Comparison of ENCODE assay signal across 11 cellular contexts in the genomic region with DNA sequence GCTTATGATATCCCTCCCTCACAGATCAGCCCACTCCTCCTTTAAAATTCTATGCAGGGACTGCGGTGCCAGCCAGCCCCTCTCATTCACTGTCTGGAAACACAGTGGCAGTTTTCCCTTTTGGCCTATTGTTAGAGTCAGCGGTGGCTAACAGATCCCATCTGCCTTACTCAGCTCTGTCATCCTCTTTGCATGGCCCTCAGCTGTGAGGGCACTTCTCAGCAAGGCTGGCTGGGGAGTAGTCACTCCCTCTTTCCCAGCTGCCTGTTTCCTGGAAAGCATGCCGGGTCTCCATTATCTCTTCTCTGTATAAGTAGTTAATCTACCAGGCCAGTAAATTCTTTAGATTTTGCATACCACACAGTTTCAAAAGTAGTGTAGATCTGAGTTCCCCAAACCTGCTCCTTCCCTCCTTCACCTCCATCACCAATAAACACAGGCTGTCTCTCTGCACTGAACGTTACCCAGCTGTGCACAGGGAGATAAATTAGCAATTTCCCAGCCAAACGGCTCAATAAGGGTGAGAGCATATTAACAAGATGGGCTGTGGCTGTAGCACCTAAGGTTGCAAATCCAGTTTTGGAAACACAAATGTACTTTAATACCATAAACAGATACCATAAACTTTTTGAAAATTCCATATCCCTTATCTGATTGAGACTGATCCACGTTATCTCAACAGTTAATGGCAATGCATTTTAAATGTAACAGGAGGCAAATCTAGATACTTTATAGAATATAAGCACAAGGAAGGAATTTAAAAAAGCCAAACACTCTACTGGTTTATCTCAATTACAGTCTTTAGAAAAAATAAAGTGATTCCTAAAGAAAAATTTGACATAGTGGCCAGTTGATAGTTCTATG.
DNase-seq lines count a peak whose midpoint lies in the region; ATAC-seq and TF ChIP-seq lines count a peak whose summit lies in the region.
"Had no signal": no experiment of that assay in that cellular context is flagged by ENCODE, and none has a peak within 500 bp of the region (broad histone marks: within the 10 kb centered on the region; RNA-seq: fewer than 3 reads in every experiment).

No MANE protein-coding gene starts in this region.

- intact Hi-C loops in upper lobe of right lung (cut with DNase I), result no loop called here

- 22% methylated on average over 6 of the region's 6 CpGs for WGBS in SK-N-SH (ENCODE audit: low lambda C conversion rate)

- H3K4me3 ChIP-seq in SK-N-SH (ENCODE audit: low read depth in 2 of 2, low read length in 1 of 2) (no peak overlapping the region), upper lobe of right lung (no peak overlapping the region)

- no peaks in the 10 kb centered on the region for H3K27me3 Mint-ChIP-seq in stimulated activated naive CD8-positive, alpha-beta T cell treated with anti-CD3 and anti-CD28 coated beads, Interleukin-15, amount 100 ng/mL, for 72 hours
- H3K27me3 Mint-ChIP-seq: activated naive CD8-positive, alpha-beta T cell treated with anti-CD3 and anti-CD28 coated beads, Interleukin-2, amount 50 U/mL, for 24 hours had no signal

- CTCF ChIA-PET in SK-N-SH (lab: Yijun Ruan, JAX), result interaction anchor here (1.6 kb wide), 1 partner anchor 149 kb away, joined by 4 read pairs; no protein-coding TSS in a partner anchor

- H4K20me1 ChIP-seq in SK-N-SH (ENCODE audit: insufficient read depth), result no peaks in the 10 kb centered on the region

- TF ChIP-seq CTCF in SK-N-SH (IDR thresholded peaks at IDR 0.05) (no peak), upper lobe of right lung (IDR thresholded peaks at IDR 0.05) (no peak)

- no peaks in the 10 kb centered on the region for H3K36me3 ChIP-seq in SK-N-SH (replicated peaks in 1 of 2; ENCODE audit: control insufficient read depth in 1 of 2, insufficient read depth in 2 of 2, low read length in 1 of 2)
- no peaks in the 10 kb centered on the region for H3K36me3 ChIP-seq in upper lobe of right lung

- peak overlapping the region; percentile 60; the same call in 1 of the 2 replicates for H2AFZ ChIP-seq in SK-N-SH (ENCODE audit: low read depth)

- peak; percentile 20 for ATAC-seq in stimulated activated naive CD8-positive, alpha-beta T cell treated with anti-CD3 and anti-CD28 coated beads, Interleukin-15, amount 100 ng/mL, for 72 hours
- no peak for ATAC-seq in stimulated activated naive CD8-positive, alpha-beta T cell treated with anti-CD3 and anti-CD28 coated beads, Interleukin-15, Interleukin-2, amounts not matched to agents 100 U/mL and 50 U/mL, for 24 hours
- ATAC-seq in upper lobe of right lung, result peak; percentile 48
- no peak for ATAC-seq in HG03432 (IDR thresholded peaks at IDR 0.05; ENCODE audit: unreplicated experiment)
- no peak for ATAC-seq in HG03108 (IDR thresholded peaks at IDR 0.05; ENCODE audit: unreplicated experiment)
- no peak for ATAC-seq in HG03139 (IDR thresholded peaks at IDR 0.05; ENCODE audit: unreplicated experiment)
- ATAC-seq: activated naive CD8-positive, alpha-beta T cell treated with anti-CD3 and anti-CD28 coated beads, Interleukin-2, amount 50 U/mL, for 24 hours; Panc1 had no signal

- H3K9me3 Mint-ChIP-seq in stimulated activated naive CD8-positive, alpha-beta T cell treated with anti-CD3 and anti-CD28 coated beads, Interleukin-15, amount 100 ng/mL, for 72 hours, result no peaks in the 10 kb centered on the region
- H3K9me3 Mint-ChIP-seq: activated naive CD8-positive, alpha-beta T cell treated with anti-CD3 and anti-CD28 coated beads, Interleukin-2, amount 50 U/mL, for 24 hours had no signal

- no peak overlapping the region for H3K4me2 ChIP-seq in SK-N-SH

- H3F3A ChIP-seq in SK-N-SH (replicated peaks; ENCODE audit: insufficient read depth), result peaks cover 4% of the 10 kb centered on the region

- H3K27ac ChIP-seq in SK-N-SH (ENCODE audit: low read depth in 2 of 2, low read length in 1 of 2), result peak overlapping the region in 1 of 2 experiments; percentile 82; a peak in 2 of 4 replicates
- H3K27ac ChIP-seq in upper lobe of right lung, result no peak overlapping the region

- H3K9ac ChIP-seq in SK-N-SH, result no peak overlapping the region

- no peaks in the 10 kb centered on the region for H3K9me2 ChIP-seq in SK-N-SH

- H3K9me3 ChIP-seq in SK-N-SH (no peaks in the 10 kb centered on the region), upper lobe of right lung (no peaks in the 10 kb centered on the region)

- no peak overlapping the region for H3K27ac Mint-ChIP-seq in stimulated activated naive CD8-positive, alpha-beta T cell treated with anti-CD3 and anti-CD28 coated beads, Interleukin-15, amount 100 ng/mL, for 72 hours
- H3K27ac Mint-ChIP-seq: activated naive CD8-positive, alpha-beta T cell treated with anti-CD3 and anti-CD28 coated beads, Interleukin-2, amount 50 U/mL, for 24 hours had no signal

- no peaks in the 10 kb centered on the region for H3K79me2 ChIP-seq in SK-N-SH (ENCODE audit: insufficient read depth)

- TF ChIP-seq RAD21 in SK-N-SH (IDR thresholded peaks at IDR 0.05; ENCODE audit: low read length), result no peak

- peaks cover 3 to 18% of the 10 kb centered on the region in 2 experiments; a peak in 3 of 4 replicates for H3K4me1 ChIP-seq in SK-N-SH (ENCODE audit: control insufficient read depth in 1 of 2, insufficient read depth in 2 of 2, low read depth in 1 of 2, low read length in 1 of 2)
- no peaks in the 10 kb centered on the region for H3K4me1 ChIP-seq in upper lobe of right lung

- TF ChIP-seq EP300 in SK-N-SH (IDR thresholded peaks at IDR 0.05; ENCODE audit: borderline replicate concordance in 1 of 2, low read depth in 1 of 2, low read length in 1 of 2), result no peak

- H3K4me1 Mint-ChIP-seq in stimulated activated naive CD8-positive, alpha-beta T cell treated with anti-CD3 and anti-CD28 coated beads, Interleukin-15, amount 100 ng/mL, for 72 hours, result no peaks in the 10 kb centered on the region
- H3K4me1 Mint-ChIP-seq: activated naive CD8-positive, alpha-beta T cell treated with anti-CD3 and anti-CD28 coated beads, Interleukin-2, amount 50 U/mL, for 24 hours had no signal

- POLR2A ChIA-PET in SK-N-SH (lab: Yijun Ruan, JAX), result interaction anchor here (1.0 kb wide), 1 partner anchor 229 kb away, joined by 3 read pairs; a partner anchor contains a TSS

- no peak for DNase-seq in stimulated activated naive CD8-positive, alpha-beta T cell treated with anti-CD3 and anti-CD28 coated beads, Interleukin-15, amount 100 ng/mL, for 72 hours
- no peak for DNase-seq in stimulated activated naive CD8-positive, alpha-beta T cell treated with anti-CD3 and anti-CD28 coated beads, Interleukin-15, Interleukin-2, amounts not matched to agents 100 U/mL and 50 U/mL, for 24 hours
- DNase-seq in SK-N-SH (peak; percentile 47), iPS-NIHi11 (ENCODE audit: low spot score) (peak; percentile 42), upper lobe of right lung (no peak)
- DNase-seq: activated naive CD8-positive, alpha-beta T cell treated with anti-CD3 and anti-CD28 coated beads, Interleukin-2, amount 50 U/mL, for 24 hours; NCI-H1105 treated with DMSO at 0.1 percent for 48 hours had no signal

- H3K27me3 ChIP-seq in SK-N-SH (ENCODE audit: insufficient read depth), result no peaks in the 10 kb centered on the region
- H3K27me3 ChIP-seq in upper lobe of right lung, result no peaks in the 10 kb centered on the region

- no peak overlapping the region for H3K4me3 Mint-ChIP-seq in stimulated activated naive CD8-positive, alpha-beta T cell treated with anti-CD3 and anti-CD28 coated beads, Interleukin-15, amount 100 ng/mL, for 72 hours
- H3K4me3 Mint-ChIP-seq: activated naive CD8-positive, alpha-beta T cell treated with anti-CD3 and anti-CD28 coated beads, Interleukin-2, amount 50 U/mL, for 24 hours had no signal

TF ChIP-seq in SK-N-SH, 30 proteins besides CTCF, POLR2A, EP300 and RAD21:
- TF ChIP-seq TCF12 (IDR thresholded peaks at IDR 0.05), result no peak
- TF ChIP-seq, protein P1, sequence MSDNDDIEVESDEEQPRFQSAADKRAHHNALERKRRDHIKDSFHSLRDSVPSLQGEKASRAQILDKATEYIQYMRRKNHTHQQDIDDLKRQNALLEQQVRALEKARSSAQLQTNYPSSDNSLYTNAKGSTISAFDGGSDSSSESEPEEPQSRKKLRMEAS (IDR thresholded peaks at IDR 0.05; ENCODE audit: low read depth), result 0 out of 2 replicates have a peak, but pooled peaks have one; percentile 15
- TF ChIP-seq CHD2 (IDR thresholded peaks at IDR 0.05; ENCODE audit: low read length, partially characterized antibody), result peak; percentile 16
- peak; percentile 83 for TF ChIP-seq MXI1 (IDR thresholded peaks at IDR 0.05; ENCODE audit: low read depth, low read length)

Comparison
In these comparisons a context has a peak if more than half of its experiments do, and no peak if none do; other contexts are left out.
1. ATAC-seq: peak in stimulated activated naive CD8-positive, alpha-beta T cell treated with anti-CD3 and anti-CD28 coated beads, Interleukin-15, amount 100 ng/mL, for 72 hours (single experiment) and upper lobe of right lung (single experiment); none in stimulated activated naive CD8-positive, alpha-beta T cell treated with anti-CD3 and anti-CD28 coated beads, Interleukin-15, Interleukin-2, amounts not matched to agents 100 U/mL and 50 U/mL, for 24 hours (single experiment), HG03432 (single experiment), HG03108 (single experiment) and HG03139 (single experiment).
2. DNase-seq: peak in SK-N-SH (single experiment) and iPS-NIHi11 (single experiment); none in stimulated activated naive CD8-positive, alpha-beta T cell treated with anti-CD3 and anti-CD28 coated beads, Interleukin-15, amount 100 ng/mL, for 72 hours (0 of 2), stimulated activated naive CD8-positive, alpha-beta T cell treated with anti-CD3 and anti-CD28 coated beads, Interleukin-15, Interleukin-2, amounts not matched to agents 100 U/mL and 50 U/mL, for 24 hours (single experiment) and upper lobe of right lung (single experiment).